Comparison of ENCODE assay signal across 9 cellular contexts in the genomic region with DNA sequence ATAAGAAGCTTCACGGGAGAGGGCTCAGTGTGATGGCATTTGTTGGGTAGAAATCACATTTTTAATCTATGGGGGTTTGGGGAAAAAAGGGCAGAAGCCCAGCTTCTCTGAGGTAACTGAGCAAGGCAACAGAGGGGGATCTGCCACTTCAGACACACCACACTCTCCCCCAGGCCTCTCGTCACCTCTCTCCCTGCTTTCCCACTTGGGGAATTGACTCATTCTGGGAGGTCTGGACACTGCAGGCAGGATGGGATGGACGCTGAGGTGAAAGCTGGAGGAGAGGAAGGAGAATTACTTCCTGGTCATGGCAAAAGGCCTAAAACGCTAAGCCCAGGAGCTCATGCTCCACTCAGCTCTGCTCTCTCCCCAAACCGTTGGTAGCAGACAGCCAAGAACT. TPM values are rescaled to one million over a fixed set of nuclear protein-coding genes. Genes with fewer than 3 reads are reported as not detected.
A peak's percentile ranks its signal among the peaks of the same experiment; 100 is the strongest.
DNase-seq lines count a peak whose midpoint lies in the region; ATAC-seq and TF ChIP-seq lines count a peak whose summit lies in the region.
"Had no signal": no experiment of that assay in that cellular context is flagged by ENCODE, and none has a peak within 500 bp of the region (broad histone marks: within the 10 kb centered on the region; RNA-seq: fewer than 3 reads in every experiment).

No MANE protein-coding gene starts in this region.

- H4K8ac ChIP-seq in neuronal stem cell (ENCODE audit: low read depth, low read length) = peak overlapping the region; percentile 52

- peak overlapping the region; percentile 83 for H3K27ac ChIP-seq in endodermal cell (ENCODE audit: low read depth, low read length)
- H3K27ac ChIP-seq in neuronal stem cell (replicated peaks; ENCODE audit: low read length) = peak overlapping the region; percentile 97

- peak overlapping the region; percentile 79 for H2AFZ ChIP-seq in neuronal stem cell (ENCODE audit: low read length)

- no peaks in the 10 kb centered on the region for H3K27me3 ChIP-seq in endodermal cell (ENCODE audit: control insufficient read depth, insufficient read depth, low read length, poor library complexity, severe bottlenecking)
- no peaks in the 10 kb centered on the region for H3K27me3 ChIP-seq in neuronal stem cell (ENCODE audit: control insufficient read depth in 3 of 3, insufficient read depth in 3 of 3, low read depth in 1 of 3, low read length in 3 of 3)

- H3K18ac ChIP-seq in neuronal stem cell (ENCODE audit: low read length) = peak overlapping the region; percentile 95

- no peak overlapping the region for H4K91ac ChIP-seq in neuronal stem cell (ENCODE audit: low read depth, low read length, poor library complexity)

- H3K4me3 Mint-ChIP-seq in endodermal cell = peak overlapping the region; percentile 19

- H3K4me3 ChIP-seq in endodermal cell (ENCODE audit: low read length) (peak overlapping the region; percentile 48), neuronal stem cell (ENCODE audit: low read length in 2 of 2) (no peak overlapping the region)

- DNase-seq in Daoy (ENCODE audit: low read depth) (peak; percentile 81), RPMI7951 (ENCODE audit: low read depth) (peak; percentile 66), endodermal cell (peak; percentile 61), neuronal stem cell (ENCODE audit: low spot score) (peak; percentile 18), C1 segment of cervical spinal cord (lab: John Stamatoyannopoulos, UW) (no peak), hippocampal formation (lab: John Stamatoyannopoulos, UW) (no peak), dedifferentiated amniotic fluid mesenchymal stem cell (ENCODE audit: extremely low spot score) (no peak)
- DNase-seq: NCI-H187 treated with DMSO at 0.1 percent for 48 hours had no signal

- H3K9me3 Mint-ChIP-seq in endodermal cell = no peaks in the 10 kb centered on the region

- no peaks in the 10 kb centered on the region for H3K27me3 Mint-ChIP-seq in endodermal cell (ENCODE audit: insufficient read depth)

- peak overlapping the region; percentile 68 for H3K4ac ChIP-seq in neuronal stem cell (ENCODE audit: low read length)

- H2BK12ac ChIP-seq in neuronal stem cell (ENCODE audit: low read length) = peak overlapping the region; percentile 92

- H2BK5ac ChIP-seq in neuronal stem cell (ENCODE audit: low read length) = peak overlapping the region; percentile 93

- H3K4me1 ChIP-seq in endodermal cell (ENCODE audit: control insufficient read depth, insufficient read depth, low read length) (peaks cover 33% of the 10 kb centered on the region), neuronal stem cell (ENCODE audit: control insufficient read depth in 2 of 2, insufficient read depth in 1 of 2, low read depth in 1 of 2, low read length in 2 of 2) (peaks cover 25 to 34% of the 10 kb centered on the region in 2 donors)

- H3K4me1 Mint-ChIP-seq in endodermal cell = peaks cover 59% of the 10 kb centered on the region

- no peak overlapping the region for H3K4me2 ChIP-seq in neuronal stem cell (ENCODE audit: insufficient read depth, low read length, poor library complexity, severe bottlenecking)

- peak overlapping the region; percentile 46 for H3K9ac ChIP-seq in endodermal cell (ENCODE audit: extremely low read depth, low read length, poor library complexity, severe bottlenecking)
- no peak overlapping the region for H3K9ac ChIP-seq in neuronal stem cell (ENCODE audit: low read depth, low read length, poor library complexity)

- peak overlapping the region; percentile 98 for H3K27ac Mint-ChIP-seq in endodermal cell

- no peak for ATAC-seq in HG03460 (IDR thresholded peaks at IDR 0.05; ENCODE audit: unreplicated experiment)

- H3K79me1 ChIP-seq in neuronal stem cell (ENCODE audit: low read depth, low read length) = no peaks in the 10 kb centered on the region

- H2BK120ac ChIP-seq in neuronal stem cell (ENCODE audit: low read depth, low read length) = peak overlapping the region; percentile 89

- H3K9me3 ChIP-seq in endodermal cell (ENCODE audit: control insufficient read depth, low read length) = no peaks in the 10 kb centered on the region
- no peaks in the 10 kb centered on the region for H3K9me3 ChIP-seq in neuronal stem cell (replicated peaks in 1 of 2; ENCODE audit: control insufficient read depth in 2 of 2, insufficient read depth in 1 of 2, low read depth in 1 of 2, low read length in 2 of 2)

- H3K14ac ChIP-seq in neuronal stem cell (ENCODE audit: low read length) = peak overlapping the region; percentile 25

- H3K36me3 ChIP-seq in endodermal cell (ENCODE audit: control insufficient read depth, insufficient read depth, low read length) = no peaks in the 10 kb centered on the region
- H3K36me3 ChIP-seq in neuronal stem cell (replicated peaks in 1 of 2; ENCODE audit: control insufficient read depth in 2 of 2, insufficient read depth in 2 of 2, low read length in 2 of 2) = peaks cover 5 to 14% of the 10 kb centered on the region in 2 donors

- 80 to 85% methylated on average over 2 to 5 of the region's 5 CpGs for WGBS in endodermal cell (ENCODE audit: insufficient coverage in 1 of 2, insufficient read length in 1 of 2), 2 experiments
- no CpG with 5 or more reads among the region's 5 CpGs for WGBS in neuronal stem cell (ENCODE audit: extremely low coverage in 2 of 2, insufficient read length in 2 of 2, insufficient replicate concordance in 1 of 2), 2 donors

- peak overlapping the region; percentile 42 for H2AK5ac ChIP-seq in neuronal stem cell (ENCODE audit: low read depth, low read length)

- H3K36me3 Mint-ChIP-seq in endodermal cell (ENCODE audit: low read depth) = peaks cover 42% of the 10 kb centered on the region

- no peak overlapping the region for H2BK15ac ChIP-seq in neuronal stem cell (ENCODE audit: low read length)

- no peak overlapping the region for H3K23ac ChIP-seq in neuronal stem cell (ENCODE audit: low read depth, low read length, poor library complexity)

- no peak for TF ChIP-seq CTCF in endodermal cell (conservative IDR thresholded peaks at IDR 0.05)

RNA-seq across cellular contexts. Expression of gene MYO5C, which starts 33.2 kb away (rescaled TPM):
- total RNA-seq in Daoy (2014; rRNA removed; shearing (Covaris generic)) = 8.0 and 16.5 TPM in 2 replicates
- total RNA-seq in RPMI7951 (2014; rRNA removed; shearing (Covaris generic)) = 1.2 and 1.3 TPM in 2 replicates
- total RNA-seq in endodermal cell = 10 to 100 TPM; 19.1 to 26.7 TPM
- polyA plus RNA-seq in endodermal cell (2013, experiment 1 of 2) = 5.1 TPM
- polyA plus RNA-seq in endodermal cell (2013, experiment 2 of 2) = 6.3 TPM
- 4.4 TPM for polyA plus RNA-seq in neuronal stem cell (2013, experiment 1 of 2)
- 4.4 TPM for polyA plus RNA-seq in neuronal stem cell (2013, experiment 2 of 2)

Comparison
In these comparisons a context has a peak if more than half of its experiments do, and no peak if none do; other contexts are left out.
1. DNase-seq: peak in Daoy (single experiment), RPMI7951 (single experiment), endodermal cell (single experiment) and neuronal stem cell (single experiment); none in C1 segment of cervical spinal cord (0 of 14), hippocampal formation (0 of 2) and dedifferentiated amniotic fluid mesenchymal stem cell (single experiment).